1 cellular context compared by ENCODE assay signal in genomic region chr14:21024668-21025373, GRCh38.
TF ChIP-seq lines count a peak whose summit lies in the region.

NDRG2 (minus strand) TSS chr14:21025061; CDS start chr14:21023315, 1,746 bp downstream.

TF ChIP-seq in HepG2, 621 proteins besides CTCF, POLR2A, EP300 and RAD21 (continued from another document and continues in another):
- no peak for TF ChIP-seq ATRX (CRISPR knock-in tag; IDR thresholded peaks at IDR 0.05; ENCODE audit: borderline replicate concordance)
- TF ChIP-seq RFX1 (IDR thresholded peaks at IDR 0.05): no peak
- TF ChIP-seq HDAC2 (CRISPR knock-in tag; IDR thresholded peaks at IDR 0.05): peak; percentile 61
- peak; percentile 88; the same call in 1 of the 2 replicates for TF ChIP-seq ZNF670 (CRISPR knock-in tag; IDR thresholded peaks at IDR 0.05; ENCODE audit: borderline replicate concordance)
- no peak for TF ChIP-seq ZNF570 (CRISPR knock-in tag; IDR thresholded peaks at IDR 0.05; ENCODE audit: borderline replicate concordance)
- peak; percentile 67; the same call in 1 of the 2 replicates for TF ChIP-seq MTA1 (CRISPR knock-in tag; IDR thresholded peaks at IDR 0.05; ENCODE audit: borderline replicate concordance)
- TF ChIP-seq ESRRA (CRISPR knock-in tag; IDR thresholded peaks at IDR 0.05; ENCODE audit: low read depth): no peak
- peak; percentile 56; the same call in 1 of the 2 replicates for TF ChIP-seq ISX (CRISPR knock-in tag; conservative IDR thresholded peaks at IDR 0.05)
- no peak for TF ChIP-seq SRSF9 (IDR thresholded peaks at IDR 0.05; ENCODE audit: borderline replicate concordance, insufficient read depth, low read depth, low read length, poor library complexity, severe bottlenecking)
- TF ChIP-seq ZNF230 (CRISPR knock-in tag; IDR thresholded peaks at IDR 0.05): no peak
- TF ChIP-seq SNAPC5 (CRISPR knock-in tag; IDR thresholded peaks at IDR 0.05; ENCODE audit: borderline replicate concordance): no peak
- TF ChIP-seq BCL6 (CRISPR knock-in tag; IDR thresholded peaks at IDR 0.05): peak; percentile 64
- TF ChIP-seq SIN3A (IDR thresholded peaks at IDR 0.05; ENCODE audit: borderline replicate concordance, low read depth, low read length): peak; percentile 58; the same call in 1 of the 2 replicates
- peak; percentile 79 for TF ChIP-seq E2F5 (CRISPR knock-in tag; conservative IDR thresholded peaks at IDR 0.05)
- no peak for TF ChIP-seq NCOR1 (IDR thresholded peaks at IDR 0.05; ENCODE audit: borderline replicate concordance, low read length)
- no peak for TF ChIP-seq USF2 (IDR thresholded peaks at IDR 0.05; ENCODE audit: low read depth, low read length)
- no peak for TF ChIP-seq USF2 (CRISPR knock-in tag; IDR thresholded peaks at IDR 0.05; ENCODE audit: borderline replicate concordance)
- TF ChIP-seq KDM5A (IDR thresholded peaks at IDR 0.05; ENCODE audit: borderline replicate concordance, low read length): no peak; the same call in 1 of the 2 replicates
- TF ChIP-seq BCL3 (CRISPR knock-in tag; IDR thresholded peaks at IDR 0.05): no peak
- TF ChIP-seq SRY (CRISPR knock-in tag; IDR thresholded peaks at IDR 0.05): peak; percentile 72; the same call in 1 of the 2 replicates
- 0 out of 2 replicates have a peak, but pooled peaks have one; percentile 62 for TF ChIP-seq PBX3 (CRISPR knock-in tag; IDR thresholded peaks at IDR 0.05; ENCODE audit: borderline replicate concordance)
- TF ChIP-seq MAFK (conservative IDR thresholded peaks at IDR 0.05 in 1 of 2, IDR thresholded peaks at IDR 0.05 in 1 of 2; ENCODE audit: low read length in 2 of 2): no peak
- TF ChIP-seq ZNF547 (CRISPR knock-in tag; IDR thresholded peaks at IDR 0.05): peak; percentile 53; the same call in 1 of the 2 replicates
- TF ChIP-seq U2AF2 (IDR thresholded peaks at IDR 0.05; ENCODE audit: low read depth, low read length): no peak
- TF ChIP-seq HES4 (CRISPR knock-in tag; IDR thresholded peaks at IDR 0.05; ENCODE audit: borderline replicate concordance): peak; percentile 92
- peak; percentile 70 for TF ChIP-seq ZNF691 (CRISPR knock-in tag; IDR thresholded peaks at IDR 0.05; ENCODE audit: borderline replicate concordance, low read depth)
- TF ChIP-seq ZNF24 (IDR thresholded peaks at IDR 0.05): no peak
- TF ChIP-seq ZNF350 (CRISPR knock-in tag; IDR thresholded peaks at IDR 0.05; ENCODE audit: borderline replicate concordance, low read depth): 0 out of 2 replicates have a peak, but pooled peaks have one; percentile 14
- no peak for TF ChIP-seq ZNF329 (CRISPR knock-in tag; IDR thresholded peaks at IDR 0.05; ENCODE audit: low read depth)
- peak; percentile 73; the same call in 1 of the 2 replicates for TF ChIP-seq ARID2 (CRISPR knock-in tag; IDR thresholded peaks at IDR 0.05; ENCODE audit: borderline replicate concordance)
- no peak for TF ChIP-seq LRRFIP1 (CRISPR knock-in tag; conservative IDR thresholded peaks at IDR 0.05)
- TF ChIP-seq ELK4 (CRISPR knock-in tag; IDR thresholded peaks at IDR 0.05; ENCODE audit: borderline replicate concordance): no peak
- TF ChIP-seq KIAA2018 (CRISPR knock-in tag; IDR thresholded peaks at IDR 0.05; ENCODE audit: borderline replicate concordance): no peak
- no peak for TF ChIP-seq ZBTB1 (CRISPR knock-in tag; IDR thresholded peaks at IDR 0.05; ENCODE audit: borderline replicate concordance)
- TF ChIP-seq ZBTB33 (CRISPR knock-in tag; IDR thresholded peaks at IDR 0.05): no peak
